7 cellular contexts compared by ENCODE assay signal in genomic region chr10:80357000-80357803, GRCh38. TPM values are rescaled to one million over a fixed set of nuclear protein-coding genes. Genes with fewer than 3 reads are reported as not detected.
A peak's percentile ranks its signal among the peaks of the same experiment; 100 is the strongest.
DNase-seq lines count a peak whose midpoint lies in the region; ATAC-seq lines count a peak whose summit lies in the region.

No MANE protein-coding gene starts in this region.

- peaks cover 2% of the 10 kb centered on the region for H3K4me1 Mint-ChIP-seq in activated T-helper 2 cell treated with anti-CD3 and anti-CD28 coated beads, Interferon-gamma antibody, Interleukin-2, Interleukin-4, amounts not matched to agents 10 μg/mL and 5 μg/mL and 100 μg/mL, durations not matched to agents 14 hours and 24 hours and 36 hours (ENCODE audit: low read depth)
- H3K4me1 Mint-ChIP-seq in stimulated activated memory B cell treated with anti-CD40 and anti-IgM and Interleukin-4, amounts not matched to agents 10 μg/mL and 1 μg/mL and 100 μg/mL, for 72 hours: peaks cover 12% of the 10 kb centered on the region

- H3K4me3 Mint-ChIP-seq in activated T-helper 2 cell treated with anti-CD3 and anti-CD28 coated beads, Interferon-gamma antibody, Interleukin-2, Interleukin-4, amounts not matched to agents 10 μg/mL and 5 μg/mL and 100 μg/mL, durations not matched to agents 14 hours and 24 hours and 36 hours (ENCODE audit: low read depth): peak overlapping the region; percentile 47
- peak overlapping the region; percentile 81 for H3K4me3 Mint-ChIP-seq in stimulated activated memory B cell treated with anti-CD40 and anti-IgM and Interleukin-4, amounts not matched to agents 10 μg/mL and 1 μg/mL and 100 μg/mL, for 72 hours

- DNase-seq in NCI-H1092 (lab: John Stamatoyannopoulos, UW) (peak; percentile 35), iPS-NIHi7 (ENCODE audit: extremely low spot score) (peak; percentile 59), NCI-H226 (no peak)
- DNase-seq in activated T-helper 2 cell treated with anti-CD3 and anti-CD28 coated beads, Interferon-gamma antibody, Interleukin-2, Interleukin-4, amounts not matched to agents 10 μg/mL and 5 μg/mL and 100 μg/mL, durations not matched to agents 14 hours and 24 hours and 36 hours (ENCODE audit: low spot score): no peak

- ATAC-seq in stimulated activated memory B cell treated with anti-CD40 and anti-IgM and Interleukin-4, amounts not matched to agents 10 μg/mL and 1 μg/mL and 100 μg/mL, for 72 hours: peak; percentile 25
- ATAC-seq in GM19035 (IDR thresholded peaks at IDR 0.05; ENCODE audit: unreplicated experiment) (no peak), GM19324 (IDR thresholded peaks at IDR 0.05; ENCODE audit: low FRiP score, unreplicated experiment) (no peak)

- no peaks in the 10 kb centered on the region for H3K36me3 Mint-ChIP-seq in activated T-helper 2 cell treated with anti-CD3 and anti-CD28 coated beads, Interferon-gamma antibody, Interleukin-2, Interleukin-4, amounts not matched to agents 10 μg/mL and 5 μg/mL and 100 μg/mL, durations not matched to agents 14 hours and 24 hours and 36 hours (ENCODE audit: low read depth)
- no peaks in the 10 kb centered on the region for H3K36me3 Mint-ChIP-seq in stimulated activated memory B cell treated with anti-CD40 and anti-IgM and Interleukin-4, amounts not matched to agents 10 μg/mL and 1 μg/mL and 100 μg/mL, for 72 hours

- H3K27me3 Mint-ChIP-seq in activated T-helper 2 cell treated with anti-CD3 and anti-CD28 coated beads, Interferon-gamma antibody, Interleukin-2, Interleukin-4, amounts not matched to agents 10 μg/mL and 5 μg/mL and 100 μg/mL, durations not matched to agents 14 hours and 24 hours and 36 hours (ENCODE audit: low read depth): peaks cover 44% of the 10 kb centered on the region
- H3K27me3 Mint-ChIP-seq in stimulated activated memory B cell treated with anti-CD40 and anti-IgM and Interleukin-4, amounts not matched to agents 10 μg/mL and 1 μg/mL and 100 μg/mL, for 72 hours: peaks cover 42% of the 10 kb centered on the region

- H3K9me3 Mint-ChIP-seq in activated T-helper 2 cell treated with anti-CD3 and anti-CD28 coated beads, Interferon-gamma antibody, Interleukin-2, Interleukin-4, amounts not matched to agents 10 μg/mL and 5 μg/mL and 100 μg/mL, durations not matched to agents 14 hours and 24 hours and 36 hours: no peaks in the 10 kb centered on the region
- H3K9me3 Mint-ChIP-seq in stimulated activated memory B cell treated with anti-CD40 and anti-IgM and Interleukin-4, amounts not matched to agents 10 μg/mL and 1 μg/mL and 100 μg/mL, for 72 hours: no peaks in the 10 kb centered on the region

- intact Hi-C loops in activated T-helper 2 cell treated with anti-CD3 and anti-CD28 coated beads, Interferon-gamma antibody, Interleukin-2, Interleukin-4, amounts not matched to agents 10 μg/mL and 5 μg/mL and 100 μg/mL, durations not matched to agents 14 hours and 24 hours and 36 hours (cut with micrococcal nuclease): no loop called here

- H3K27ac Mint-ChIP-seq in activated T-helper 2 cell treated with anti-CD3 and anti-CD28 coated beads, Interferon-gamma antibody, Interleukin-2, Interleukin-4, amounts not matched to agents 10 μg/mL and 5 μg/mL and 100 μg/mL, durations not matched to agents 14 hours and 24 hours and 36 hours: no peak overlapping the region
- H3K27ac Mint-ChIP-seq in stimulated activated memory B cell treated with anti-CD40 and anti-IgM and Interleukin-4, amounts not matched to agents 10 μg/mL and 1 μg/mL and 100 μg/mL, for 72 hours: no peak overlapping the region

RNA-seq across cellular contexts. Expression of gene DYDC2, which starts 0.6 kb away (rescaled TPM):
- not detected in 2 replicates for total RNA-seq in activated T-helper 2 cell treated with anti-CD3 and anti-CD28 coated beads, Interferon-gamma antibody, Interleukin-2, Interleukin-4, amounts not matched to agents 10 μg/mL and 5 μg/mL and 100 μg/mL, durations not matched to agents 14 hours and 24 hours and 36 hours

RNA-seq across cellular contexts. Expression of gene DYDC1, which starts 0.6 kb away (rescaled TPM):
- total RNA-seq in activated T-helper 2 cell treated with anti-CD3 and anti-CD28 coated beads, Interferon-gamma antibody, Interleukin-2, Interleukin-4, amounts not matched to agents 10 μg/mL and 5 μg/mL and 100 μg/mL, durations not matched to agents 14 hours and 24 hours and 36 hours: not detected in 2 replicates

RNA-seq across cellular contexts. Expression of gene PRXL2A, which starts 51.1 kb away (rescaled TPM):
- 18.4 and 19.6 TPM in 2 replicates for total RNA-seq in activated T-helper 2 cell treated with anti-CD3 and anti-CD28 coated beads, Interferon-gamma antibody, Interleukin-2, Interleukin-4, amounts not matched to agents 10 μg/mL and 5 μg/mL and 100 μg/mL, durations not matched to agents 14 hours and 24 hours and 36 hours

Comparison
In these comparisons a context has a peak if more than half of its experiments do, and no peak if none do; other contexts are left out.
1. DNase-seq: peak in NCI-H1092 (single experiment) and iPS-NIHi7 (single experiment); none in activated T-helper 2 cell treated with anti-CD3 and anti-CD28 coated beads, Interferon-gamma antibody, Interleukin-2, Interleukin-4, amounts not matched to agents 10 μg/mL and 5 μg/mL and 100 μg/mL, durations not matched to agents 14 hours and 24 hours and 36 hours (single experiment) and NCI-H226 (single experiment).